In the genomic region with DNA sequence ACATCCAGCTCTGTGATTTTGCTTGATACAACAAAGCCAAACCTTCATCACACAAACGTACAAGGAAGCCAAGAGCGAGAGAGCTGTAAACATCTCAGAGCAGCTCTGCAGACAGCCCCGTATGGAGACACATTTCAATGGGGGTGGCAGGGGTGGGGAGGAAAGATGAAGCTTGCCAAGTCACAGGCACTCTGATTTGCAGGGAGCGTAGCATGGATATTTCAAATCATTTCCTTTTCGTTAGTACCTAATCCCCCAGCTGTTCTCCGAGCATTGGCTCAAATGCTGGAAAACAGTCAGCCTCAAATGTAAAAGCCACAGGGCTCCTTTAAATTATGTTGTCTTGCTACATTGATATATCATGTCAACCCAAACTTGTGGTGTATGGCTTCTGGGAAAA, we compare ENCODE assay signal across 24 cellular contexts.
A peak's percentile ranks its signal among the peaks of the same experiment; 100 is the strongest.
DNase-seq lines count a peak whose midpoint lies in the region; ATAC-seq and TF ChIP-seq lines count a peak whose summit lies in the region.
"Had no signal": no experiment of that assay in that cellular context is flagged by ENCODE, and none has a peak within 500 bp of the region (broad histone marks: within the 10 kb centered on the region; RNA-seq: fewer than 3 reads in every experiment).

No MANE protein-coding gene starts in this region.

- H3K27me3 ChIP-seq in SJCRH30 (no peaks in the 10 kb centered on the region), stomach smooth muscle (ENCODE audit: control insufficient read depth in 1 of 2, insufficient read depth in 2 of 2, low read length in 2 of 2) (no peaks in the 10 kb centered on the region), body of pancreas (no peaks in the 10 kb centered on the region)
- H3K27me3 ChIP-seq: adrenal gland, uterus had no signal

- no peaks in the 10 kb centered on the region for H3K9me3 Mint-ChIP-seq in activated T-helper 2 cell treated with anti-CD3 and anti-CD28 coated beads, Interferon-gamma antibody, Interleukin-2, Interleukin-4, amounts not matched to agents 10 μg/mL and 5 μg/mL and 100 μg/mL, durations not matched to agents 14 hours and 24 hours and 36 hours
- H3K9me3 Mint-ChIP-seq: activated B cell treated with CpG ODN at 0.5 μM for 24 hours; activated CD4-positive, alpha-beta memory T cell treated with anti-CD3 and anti-CD28 coated beads for 36 hours; dendritic cell treated with granulocyte-macrophage colony-stimulating factor and Interleukin-4, amounts not matched to agents 40 ng/mL and 50 ng/mL, for 4 days; T-helper 2 cell treated with Interferon-gamma antibody and Interleukin-4, amounts not matched to agents 5 μg/mL and 100 μg/mL, for 36 hours had no signal

- no peak for TF ChIP-seq CTCF in body of pancreas (IDR thresholded peaks at IDR 0.05)

- no peak for TF ChIP-seq POLR2A in body of pancreas (IDR thresholded peaks at IDR 0.05)

- H3K4me3 Mint-ChIP-seq in activated T-helper 2 cell treated with anti-CD3 and anti-CD28 coated beads, Interferon-gamma antibody, Interleukin-2, Interleukin-4, amounts not matched to agents 10 μg/mL and 5 μg/mL and 100 μg/mL, durations not matched to agents 14 hours and 24 hours and 36 hours (ENCODE audit: low read depth), result no peak overlapping the region
- H3K4me3 Mint-ChIP-seq: activated B cell treated with CpG ODN at 0.5 μM for 24 hours; activated CD4-positive, alpha-beta memory T cell treated with anti-CD3 and anti-CD28 coated beads for 36 hours; dendritic cell treated with granulocyte-macrophage colony-stimulating factor and Interleukin-4, amounts not matched to agents 40 ng/mL and 50 ng/mL, for 4 days; T-helper 2 cell treated with Interferon-gamma antibody and Interleukin-4, amounts not matched to agents 5 μg/mL and 100 μg/mL, for 36 hours had no signal

- H3K27me3 Mint-ChIP-seq in activated T-helper 2 cell treated with anti-CD3 and anti-CD28 coated beads, Interferon-gamma antibody, Interleukin-2, Interleukin-4, amounts not matched to agents 10 μg/mL and 5 μg/mL and 100 μg/mL, durations not matched to agents 14 hours and 24 hours and 36 hours (ENCODE audit: low read depth), result peaks cover 3% of the 10 kb centered on the region

- H3K9me3 ChIP-seq in SJCRH30 (replicated peaks) (no peaks in the 10 kb centered on the region), stomach smooth muscle (ENCODE audit: control insufficient read depth in 2 of 2, low read length in 2 of 2) (no peaks in the 10 kb centered on the region), body of pancreas (no peaks in the 10 kb centered on the region)
- H3K9me3 ChIP-seq: adrenal gland, heart right ventricle, SK-N-SH, uterus had no signal

- intact Hi-C loops in activated T-helper 2 cell treated with anti-CD3 and anti-CD28 coated beads, Interferon-gamma antibody, Interleukin-2, Interleukin-4, amounts not matched to agents 10 μg/mL and 5 μg/mL and 100 μg/mL, durations not matched to agents 14 hours and 24 hours and 36 hours (cut with micrococcal nuclease), result no loop called here
- intact Hi-C loops in body of pancreas (cut with DNase I), result no loop called here

- peaks cover 4% of the 10 kb centered on the region; the same call in 1 of the 2 replicates for H3K4me1 ChIP-seq in SJCRH30
- peaks cover 32% of the 10 kb centered on the region for H3K4me1 ChIP-seq in stomach smooth muscle (ENCODE audit: control insufficient read depth, insufficient read depth, low read length)
- H3K4me1 ChIP-seq in body of pancreas, result peaks cover 35% of the 10 kb centered on the region
- H3K4me1 ChIP-seq: adrenal gland, uterus had no signal

- 0 out of 2 replicates have a peak overlapping the region, but pooled peaks have one; percentile 9 for H3K4me3 ChIP-seq in SJCRH30
- H3K4me3 ChIP-seq in stomach smooth muscle (ENCODE audit: low read length in 2 of 2), result peak overlapping the region; percentile 23 to 66
- no peak overlapping the region for H3K4me3 ChIP-seq in body of pancreas
- H3K4me3 ChIP-seq: adrenal gland, GM12878, GM23248, uterus had no signal

- no peak overlapping the region for H3K27ac Mint-ChIP-seq in activated T-helper 2 cell treated with anti-CD3 and anti-CD28 coated beads, Interferon-gamma antibody, Interleukin-2, Interleukin-4, amounts not matched to agents 10 μg/mL and 5 μg/mL and 100 μg/mL, durations not matched to agents 14 hours and 24 hours and 36 hours
- H3K27ac Mint-ChIP-seq: activated B cell treated with CpG ODN at 0.5 μM for 24 hours; activated CD4-positive, alpha-beta memory T cell treated with anti-CD3 and anti-CD28 coated beads for 36 hours; dendritic cell treated with granulocyte-macrophage colony-stimulating factor and Interleukin-4, amounts not matched to agents 40 ng/mL and 50 ng/mL, for 4 days; T-helper 2 cell treated with Interferon-gamma antibody and Interleukin-4, amounts not matched to agents 5 μg/mL and 100 μg/mL, for 36 hours had no signal

- H3K27ac ChIP-seq in SJCRH30 (no peak overlapping the region), stomach smooth muscle (ENCODE audit: low read length) (no peak overlapping the region), body of pancreas (no peak overlapping the region)
- H3K27ac ChIP-seq: adrenal gland, C4-2B, GM23248, uterus had no signal

- ATAC-seq in body of pancreas, result no peak
- ATAC-seq: GM12878, Panc1 had no signal

- no peaks in the 10 kb centered on the region for H3K36me3 ChIP-seq in SJCRH30
- H3K36me3 ChIP-seq in stomach smooth muscle (ENCODE audit: control insufficient read depth in 2 of 2, insufficient read depth in 2 of 2, low read length in 2 of 2), result no peaks in the 10 kb centered on the region
- H3K36me3 ChIP-seq in body of pancreas (replicated peaks in 1 of 2; ENCODE audit: insufficient read depth in 1 of 2, low read depth in 2 of 2), result no peaks in the 10 kb centered on the region
- H3K36me3 ChIP-seq: adrenal gland, heart right ventricle, uterus had no signal

- H3K36me3 Mint-ChIP-seq in activated T-helper 2 cell treated with anti-CD3 and anti-CD28 coated beads, Interferon-gamma antibody, Interleukin-2, Interleukin-4, amounts not matched to agents 10 μg/mL and 5 μg/mL and 100 μg/mL, durations not matched to agents 14 hours and 24 hours and 36 hours (ENCODE audit: low read depth), result no peaks in the 10 kb centered on the region
- H3K36me3 Mint-ChIP-seq: activated CD4-positive, alpha-beta memory T cell treated with anti-CD3 and anti-CD28 coated beads for 36 hours had no signal

- DNase-seq in SHP77 treated with DMSO at 0.1 percent for 48 hours (lab: John Stamatoyannopoulos, UW) (peak; percentile 22), SHP77 (lab: John Stamatoyannopoulos, UW) (no peak), NCI-H2081 (lab: John Stamatoyannopoulos, UW) (peak; percentile 47 to 73), SJCRH30 (peak; percentile 11 to 46), body of pancreas (no peak), SW480 (ENCODE audit: low spot score) (no peak)
- DNase-seq in activated T-helper 2 cell treated with anti-CD3 and anti-CD28 coated beads, Interferon-gamma antibody, Interleukin-2, Interleukin-4, amounts not matched to agents 10 μg/mL and 5 μg/mL and 100 μg/mL, durations not matched to agents 14 hours and 24 hours and 36 hours (ENCODE audit: low spot score), result no peak
- DNase-seq: ACHN; activated B cell treated with CpG ODN at 0.5 μM for 24 hours; activated CD4-positive, alpha-beta memory T cell treated with anti-CD3 and anti-CD28 coated beads for 36 hours; adrenal gland; GM23248; heart right ventricle; NCI-H774; SK-N-SH; stimulated activated CD8-positive, alpha-beta memory T cell treated with anti-CD3 and anti-CD28 coated beads, Interleukin-4, amount 100 ng/mL, for 48 hours; substantia nigra; uterus had no signal

- H3K9ac ChIP-seq in stomach smooth muscle (ENCODE audit: low read length in 2 of 2), result no peak overlapping the region
- H3K9ac ChIP-seq: GM23248, SK-N-SH had no signal

- WGBS in body of pancreas, 2 donors, result 56 to 65% methylated on average over 6 of the region's 6 CpGs

- H3K4me1 Mint-ChIP-seq in activated T-helper 2 cell treated with anti-CD3 and anti-CD28 coated beads, Interferon-gamma antibody, Interleukin-2, Interleukin-4, amounts not matched to agents 10 μg/mL and 5 μg/mL and 100 μg/mL, durations not matched to agents 14 hours and 24 hours and 36 hours (ENCODE audit: low read depth), result no peaks in the 10 kb centered on the region
- H3K4me1 Mint-ChIP-seq: activated B cell treated with CpG ODN at 0.5 μM for 24 hours had no signal

Comparison
In these comparisons a context has a peak if more than half of its experiments do, and no peak if none do; other contexts are left out.
1. DNase-seq: peak in SHP77 treated with DMSO at 0.1 percent for 48 hours (single experiment), NCI-H2081 (2 of 2) and SJCRH30 (2 of 2); none in SHP77 (0 of 2), activated T-helper 2 cell treated with anti-CD3 and anti-CD28 coated beads, Interferon-gamma antibody, Interleukin-2, Interleukin-4, amounts not matched to agents 10 μg/mL and 5 μg/mL and 100 μg/mL, durations not matched to agents 14 hours and 24 hours and 36 hours (single experiment), body of pancreas (0 of 4) and SW480 (single experiment).
2. H3K4me3 ChIP-seq: peak in SJCRH30 (single experiment) and stomach smooth muscle (2 of 2); none in body of pancreas (0 of 2).